Comparison of ENCODE assay signal across 1 cellular context in the genomic region with DNA sequence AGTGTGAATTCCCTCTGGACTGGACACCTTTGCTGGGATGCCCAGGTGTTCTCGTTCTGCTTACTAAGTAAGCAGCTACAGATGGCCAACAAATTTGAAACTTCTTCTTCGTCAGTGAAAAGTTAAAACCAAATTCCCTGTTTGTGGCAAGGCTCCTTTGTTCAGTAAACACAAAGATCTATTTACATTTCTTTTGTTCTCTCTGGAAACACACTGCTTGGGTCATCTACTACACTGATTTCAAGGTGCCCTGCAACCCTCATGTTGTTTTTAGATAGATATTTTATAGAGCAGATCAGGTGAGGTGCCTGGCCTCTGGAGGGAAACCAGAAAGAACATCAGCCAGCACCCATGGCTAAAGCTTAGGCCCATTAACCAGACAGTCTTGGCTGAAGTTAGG.
TF ChIP-seq lines count a peak whose summit lies in the region.

No MANE protein-coding gene starts in this region.

TF ChIP-seq in GM23338, 12 proteins besides CTCF, POLR2A, EP300 and RAD21:
- TF ChIP-seq NANOG (IDR thresholded peaks at IDR 0.05; ENCODE audit: borderline replicate concordance) (no peak), ZNF114 (CRISPR knock-in tag; IDR thresholded peaks at IDR 0.05) (no peak), JUNB (IDR thresholded peaks at IDR 0.05; ENCODE audit: unreplicated experiment) (no peak), ZNF331 (CRISPR knock-in tag; IDR thresholded peaks at IDR 0.05; ENCODE audit: low read depth) (no peak), EZH2 (IDR thresholded peaks at IDR 0.05; ENCODE audit: low read depth, unreplicated experiment) (no peak), CREB1 (CRISPR knock-in tag; IDR thresholded peaks at IDR 0.05; ENCODE audit: low read depth) (no peak)
- TF ChIP-seq, protein P1, sequence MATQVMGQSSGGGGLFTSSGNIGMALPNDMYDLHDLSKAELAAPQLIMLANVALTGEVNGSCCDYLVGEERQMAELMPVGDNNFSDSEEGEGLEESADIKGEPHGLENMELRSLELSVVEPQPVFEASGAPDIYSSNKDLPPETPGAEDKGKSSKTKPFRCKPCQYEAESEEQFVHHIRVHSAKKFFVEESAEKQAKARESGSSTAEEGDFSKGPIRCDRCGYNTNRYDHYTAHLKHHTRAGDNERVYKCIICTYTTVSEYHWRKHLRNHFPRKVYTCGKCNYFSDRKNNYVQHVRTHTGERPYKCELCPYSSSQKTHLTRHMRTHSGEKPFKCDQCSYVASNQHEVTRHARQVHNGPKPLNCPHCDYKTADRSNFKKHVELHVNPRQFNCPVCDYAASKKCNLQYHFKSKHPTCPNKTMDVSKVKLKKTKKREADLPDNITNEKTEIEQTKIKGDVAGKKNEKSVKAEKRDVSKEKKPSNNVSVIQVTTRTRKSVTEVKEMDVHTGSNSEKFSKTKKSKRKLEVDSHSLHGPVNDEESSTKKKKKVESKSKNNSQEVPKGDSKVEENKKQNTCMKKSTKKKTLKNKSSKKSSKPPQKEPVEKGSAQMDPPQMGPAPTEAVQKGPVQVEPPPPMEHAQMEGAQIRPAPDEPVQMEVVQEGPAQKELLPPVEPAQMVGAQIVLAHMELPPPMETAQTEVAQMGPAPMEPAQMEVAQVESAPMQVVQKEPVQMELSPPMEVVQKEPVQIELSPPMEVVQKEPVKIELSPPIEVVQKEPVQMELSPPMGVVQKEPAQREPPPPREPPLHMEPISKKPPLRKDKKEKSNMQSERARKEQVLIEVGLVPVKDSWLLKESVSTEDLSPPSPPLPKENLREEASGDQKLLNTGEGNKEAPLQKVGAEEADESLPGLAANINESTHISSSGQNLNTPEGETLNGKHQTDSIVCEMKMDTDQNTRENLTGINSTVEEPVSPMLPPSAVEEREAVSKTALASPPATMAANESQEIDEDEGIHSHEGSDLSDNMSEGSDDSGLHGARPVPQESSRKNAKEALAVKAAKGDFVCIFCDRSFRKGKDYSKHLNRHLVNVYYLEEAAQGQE (IDR thresholded peaks at IDR 0.05; ENCODE audit: unreplicated experiment) = no peak
- TF ChIP-seq, protein P2, sequence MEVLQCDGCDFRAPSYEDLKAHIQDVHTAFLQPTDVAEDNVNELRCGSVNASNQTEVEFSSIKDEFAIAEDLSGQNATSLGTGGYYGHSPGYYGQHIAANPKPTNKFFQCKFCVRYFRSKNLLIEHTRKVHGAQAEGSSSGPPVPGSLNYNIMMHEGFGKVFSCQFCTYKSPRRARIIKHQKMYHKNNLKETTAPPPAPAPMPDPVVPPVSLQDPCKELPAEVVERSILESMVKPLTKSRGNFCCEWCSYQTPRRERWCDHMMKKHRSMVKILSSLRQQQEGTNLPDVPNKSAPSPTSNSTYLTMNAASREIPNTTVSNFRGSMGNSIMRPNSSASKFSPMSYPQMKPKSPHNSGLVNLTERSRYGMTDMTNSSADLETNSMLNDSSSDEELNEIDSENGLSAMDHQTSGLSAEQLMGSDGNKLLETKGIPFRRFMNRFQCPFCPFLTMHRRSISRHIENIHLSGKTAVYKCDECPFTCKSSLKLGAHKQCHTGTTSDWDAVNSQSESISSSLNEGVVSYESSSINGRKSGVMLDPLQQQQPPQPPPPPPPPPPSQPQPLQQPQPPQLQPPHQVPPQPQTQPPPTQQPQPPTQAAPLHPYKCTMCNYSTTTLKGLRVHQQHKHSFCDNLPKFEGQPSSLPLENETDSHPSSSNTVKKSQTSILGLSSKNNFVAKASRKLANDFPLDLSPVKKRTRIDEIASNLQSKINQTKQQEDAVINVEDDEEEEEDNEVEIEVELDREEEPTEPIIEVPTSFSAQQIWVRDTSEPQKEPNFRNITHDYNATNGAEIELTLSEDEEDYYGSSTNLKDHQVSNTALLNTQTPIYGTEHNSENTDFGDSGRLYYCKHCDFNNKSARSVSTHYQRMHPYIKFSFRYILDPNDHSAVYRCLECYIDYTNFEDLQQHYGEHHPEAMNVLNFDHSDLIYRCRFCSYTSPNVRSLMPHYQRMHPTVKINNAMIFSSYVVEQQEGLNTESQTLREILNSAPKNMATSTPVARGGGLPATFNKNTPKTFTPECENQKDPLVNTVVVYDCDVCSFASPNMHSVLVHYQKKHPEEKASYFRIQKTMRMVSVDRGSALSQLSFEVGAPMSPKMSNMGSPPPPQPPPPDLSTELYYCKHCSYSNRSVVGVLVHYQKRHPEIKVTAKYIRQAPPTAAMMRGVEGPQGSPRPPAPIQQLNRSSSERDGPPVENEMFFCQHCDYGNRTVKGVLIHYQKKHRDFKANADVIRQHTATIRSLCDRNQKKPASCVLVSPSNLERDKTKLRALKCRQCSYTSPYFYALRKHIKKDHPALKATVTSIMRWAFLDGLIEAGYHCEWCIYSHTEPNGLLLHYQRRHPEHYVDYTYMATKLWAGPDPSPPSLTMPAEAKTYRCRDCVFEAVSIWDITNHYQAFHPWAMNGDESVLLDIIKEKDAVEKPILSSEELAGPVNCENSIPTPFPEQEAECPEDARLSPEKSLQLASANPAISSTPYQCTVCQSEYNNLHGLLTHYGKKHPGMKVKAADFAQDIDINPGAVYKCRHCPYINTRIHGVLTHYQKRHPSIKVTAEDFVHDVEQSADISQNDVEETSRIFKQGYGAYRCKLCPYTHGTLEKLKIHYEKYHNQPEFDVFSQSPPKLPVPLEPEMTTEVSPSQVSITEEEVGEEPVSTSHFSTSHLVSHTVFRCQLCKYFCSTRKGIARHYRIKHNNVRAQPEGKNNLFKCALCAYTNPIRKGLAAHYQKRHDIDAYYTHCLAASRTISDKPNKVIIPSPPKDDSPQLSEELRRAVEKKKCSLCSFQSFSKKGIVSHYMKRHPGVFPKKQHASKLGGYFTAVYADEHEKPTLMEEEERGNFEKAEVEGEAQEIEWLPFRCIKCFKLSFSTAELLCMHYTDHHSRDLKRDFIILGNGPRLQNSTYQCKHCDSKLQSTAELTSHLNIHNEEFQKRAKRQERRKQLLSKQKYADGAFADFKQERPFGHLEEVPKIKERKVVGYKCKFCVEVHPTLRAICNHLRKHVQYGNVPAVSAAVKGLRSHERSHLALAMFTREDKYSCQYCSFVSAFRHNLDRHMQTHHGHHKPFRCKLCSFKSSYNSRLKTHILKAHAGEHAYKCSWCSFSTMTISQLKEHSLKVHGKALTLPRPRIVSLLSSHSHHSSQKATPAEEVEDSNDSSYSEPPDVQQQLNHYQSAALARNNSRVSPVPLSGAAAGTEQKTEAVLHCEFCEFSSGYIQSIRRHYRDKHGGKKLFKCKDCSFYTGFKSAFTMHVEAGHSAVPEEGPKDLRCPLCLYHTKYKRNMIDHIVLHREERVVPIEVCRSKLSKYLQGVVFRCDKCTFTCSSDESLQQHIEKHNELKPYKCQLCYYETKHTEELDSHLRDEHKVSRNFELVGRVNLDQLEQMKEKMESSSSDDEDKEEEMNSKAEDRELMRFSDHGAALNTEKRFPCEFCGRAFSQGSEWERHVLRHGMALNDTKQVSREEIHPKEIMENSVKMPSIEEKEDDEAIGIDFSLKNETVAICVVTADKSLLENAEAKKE (CRISPR knock-in tag; IDR thresholded peaks at IDR 0.05) = no peak
